ENCODE assay signal across 34 cellular contexts in genomic region chr14:70116278-70116677, GRCh38.
"Had no signal": no experiment of that assay in that cellular context is flagged by ENCODE, and none has a peak within 500 bp of the region (broad histone marks: within the 10 kb centered on the region; RNA-seq: fewer than 3 reads in every experiment).

No MANE protein-coding gene starts in this region.

- H3K9me3 ChIP-seq: adrenal gland, body of pancreas, esophagus squamous epithelium, heart left ventricle had no signal

- H3K36me3 ChIP-seq: adrenal gland, esophagus squamous epithelium, heart left ventricle had no signal

- H3K9me3 Mint-ChIP-seq: activated CD4-positive, alpha-beta memory T cell treated with anti-CD3 and anti-CD28 coated beads for 36 hours; activated CD4-positive, alpha-beta T cell treated with anti-CD3 and anti-CD28 coated beads, Interleukin-2, amount 10 ng/mL, durations not matched to agents 24 days and 14 days; activated naive CD4-positive, alpha-beta T cell treated with anti-CD3 and anti-CD28 coated beads for 36 hours; activated naive CD4-positive, alpha-beta T cell treated with anti-CD3 and anti-CD28 coated beads, Interleukin-2, amount 50 U/mL, for 24 hours; activated naive CD8-positive, alpha-beta T cell treated with anti-CD3 and anti-CD28 coated beads for 36 hours; activated naive CD8-positive, alpha-beta T cell treated with anti-CD3 and anti-CD28 coated beads, Interleukin-2, amount 50 U/mL, for 24 hours; activated T-helper 1 cell treated with anti-CD3 and anti-CD28 coated beads, Interleukin-12 subunit alpha, Interleukin-12 subunit beta, Interleukin-2, Interleukin-4 antibody, amounts not matched to agents 30 ng/mL and 10 ng/mL and 1 ng/mL, durations not matched to agents 14 hours and 24 hours and 36 hours; activated T-helper 2 cell treated with anti-CD3 and anti-CD28 coated beads, Interferon-gamma antibody, Interleukin-2, Interleukin-4, amounts not matched to agents 10 μg/mL and 5 μg/mL and 100 μg/mL, durations not matched to agents 14 hours and 24 hours and 36 hours; effector memory CD8-positive, alpha-beta T cell; T-helper 2 cell treated with Interferon-gamma antibody and Interleukin-4, amounts not matched to agents 5 μg/mL and 100 μg/mL, for 36 hours had no signal

- H3K27me3 ChIP-seq: adrenal gland, body of pancreas had no signal

- H3K4me1 ChIP-seq: adrenal gland, body of pancreas, esophagus squamous epithelium, heart left ventricle had no signal

- H3K27ac Mint-ChIP-seq: activated CD4-positive, alpha-beta memory T cell treated with anti-CD3 and anti-CD28 coated beads for 36 hours; activated CD4-positive, alpha-beta T cell treated with anti-CD3 and anti-CD28 coated beads for 36 hours; activated CD4-positive, alpha-beta T cell treated with anti-CD3 and anti-CD28 coated beads, Interleukin-2, amount 10 ng/mL, durations not matched to agents 24 days and 14 days; activated CD8-positive, alpha-beta memory T cell treated with anti-CD3 and anti-CD28 coated beads, Interleukin-2, amount 10 ng/mL, durations not matched to agents 7 days and 5 days; activated CD8-positive, alpha-beta T cell treated with anti-CD3 and anti-CD28 coated beads, Interleukin-2, amount 10 ng/mL, durations not matched to agents 7 days and 5 days; activated naive CD4-positive, alpha-beta T cell treated with anti-CD3 and anti-CD28 coated beads for 36 hours; activated naive CD4-positive, alpha-beta T cell treated with anti-CD3 and anti-CD28 coated beads, Interleukin-2, amount 50 U/mL, for 24 hours; activated naive CD8-positive, alpha-beta T cell treated with anti-CD3 and anti-CD28 coated beads for 36 hours; activated naive CD8-positive, alpha-beta T cell treated with anti-CD3 and anti-CD28 coated beads, Interleukin-2, amount 50 U/mL, for 24 hours; activated T-helper 1 cell treated with anti-CD3 and anti-CD28 coated beads, Interleukin-12 subunit alpha, Interleukin-12 subunit beta, Interleukin-2, Interleukin-4 antibody, amounts not matched to agents 30 ng/mL and 10 ng/mL and 1 ng/mL, durations not matched to agents 14 hours and 24 hours and 36 hours; activated T-helper 2 cell treated with anti-CD3 and anti-CD28 coated beads, Interferon-gamma antibody, Interleukin-2, Interleukin-4, amounts not matched to agents 10 μg/mL and 5 μg/mL and 100 μg/mL, durations not matched to agents 14 hours and 24 hours and 36 hours; effector memory CD8-positive, alpha-beta T cell; T-helper 17 cell; T-helper 2 cell treated with Interferon-gamma antibody and Interleukin-4, amounts not matched to agents 5 μg/mL and 100 μg/mL, for 36 hours had no signal

- H3K36me3 Mint-ChIP-seq: activated CD4-positive, alpha-beta memory T cell treated with anti-CD3 and anti-CD28 coated beads for 36 hours; activated CD8-positive, alpha-beta memory T cell treated with anti-CD3 and anti-CD28 coated beads, Interleukin-2, amount 10 ng/mL, durations not matched to agents 7 days and 5 days; activated naive CD4-positive, alpha-beta T cell treated with anti-CD3 and anti-CD28 coated beads, Interleukin-2, amount 50 U/mL, for 24 hours; activated naive CD8-positive, alpha-beta T cell treated with anti-CD3 and anti-CD28 coated beads for 36 hours had no signal

- H3K4me1 Mint-ChIP-seq: activated CD4-positive, alpha-beta T cell treated with anti-CD3 and anti-CD28 coated beads for 36 hours; activated CD4-positive, alpha-beta T cell treated with anti-CD3 and anti-CD28 coated beads, Interleukin-2, amount 10 ng/mL, durations not matched to agents 24 days and 14 days; activated CD8-positive, alpha-beta memory T cell treated with anti-CD3 and anti-CD28 coated beads, Interleukin-2, amount 10 ng/mL, durations not matched to agents 7 days and 5 days; activated naive CD4-positive, alpha-beta T cell treated with anti-CD3 and anti-CD28 coated beads, Interleukin-2, amount 50 U/mL, for 24 hours; activated naive CD8-positive, alpha-beta T cell treated with anti-CD3 and anti-CD28 coated beads for 36 hours; activated naive CD8-positive, alpha-beta T cell treated with anti-CD3 and anti-CD28 coated beads, Interleukin-2, amount 50 U/mL, for 24 hours; T-helper 17 cell had no signal

- DNase-seq: activated CD4-positive, alpha-beta memory T cell treated with anti-CD3 and anti-CD28 coated beads for 36 hours; activated CD4-positive, alpha-beta T cell treated with anti-CD3 and anti-CD28 coated beads for 36 hours; activated CD4-positive, alpha-beta T cell treated with anti-CD3 and anti-CD28 coated beads, Interleukin-2, amount 10 ng/mL, durations not matched to agents 24 days and 14 days; activated CD4-positive, CD25-positive, alpha-beta regulatory T cell; activated CD4-positive, CD25-positive, alpha-beta regulatory T cell treated with anti-CD3 and anti-CD28 coated beads, Interleukin-2, amount 50 U/mL, for 72 hours; activated CD8-positive, alpha-beta memory T cell treated with anti-CD3 and anti-CD28 coated beads, Interleukin-2, amount 10 ng/mL, durations not matched to agents 7 days and 5 days; activated CD8-positive, alpha-beta memory T cell treated with anti-CD3 and anti-CD28 coated beads, Interleukin-2, amount 50 U/mL, for 4 hours; activated CD8-positive, alpha-beta T cell treated with anti-CD3 and anti-CD28 coated beads, Interleukin-2, amount 10 ng/mL, durations not matched to agents 7 days and 5 days; activated effector memory CD4-positive, alpha-beta T cell treated with anti-CD3 and anti-CD28 coated beads, Interleukin-2, amount 50 U/mL, for 16 hours; activated naive CD4-positive, alpha-beta T cell treated with anti-CD3 and anti-CD28 coated beads for 36 hours; activated naive CD8-positive, alpha-beta T cell treated with anti-CD3 and anti-CD28 coated beads for 36 hours; activated naive CD8-positive, alpha-beta T cell treated with anti-CD3 and anti-CD28 coated beads, Interleukin-2, amount 50 U/mL, for 24 hours; activated T-cell treated with anti-CD3 and anti-CD28 coated beads, Interleukin-2, amount 50 U/mL, for 1 hour; activated T-cell treated with anti-CD3 and anti-CD28 coated beads, Interleukin-2, amount 50 U/mL, for 48 hours; adrenal gland; amygdala; aorta; body of pancreas; caudate nucleus; cortex of kidney; dermis blood vessel endothelial cell; effector CD4-positive, alpha-beta T cell; effector memory CD8-positive, alpha-beta T cell; erythroblast; esophagus squamous epithelium; foreskin fibroblast; heart left ventricle; T-helper 1 cell; T-helper 17 cell; T1000 had no signal

- H3K27ac ChIP-seq: adrenal gland, body of pancreas, esophagus squamous epithelium, heart left ventricle had no signal

- ATAC-seq: activated CD4-positive, alpha-beta T cell treated with anti-CD3 and anti-CD28 coated beads for 36 hours; activated CD8-positive, alpha-beta memory T cell treated with anti-CD3 and anti-CD28 coated beads, Interleukin-2, amount 10 ng/mL, durations not matched to agents 7 days and 5 days; activated CD8-positive, alpha-beta T cell treated with anti-CD3 and anti-CD28 coated beads, Interleukin-2, amount 10 ng/mL, durations not matched to agents 7 days and 5 days; activated naive CD8-positive, alpha-beta T cell treated with anti-CD3 and anti-CD28 coated beads, Interleukin-2, amount 50 U/mL, for 24 hours; body of pancreas; effector memory CD8-positive, alpha-beta T cell; heart left ventricle; T-helper 17 cell had no signal

- H3K4me3 ChIP-seq: adrenal gland, body of pancreas, esophagus squamous epithelium, heart left ventricle had no signal

- H3K4me3 Mint-ChIP-seq: activated CD4-positive, alpha-beta memory T cell treated with anti-CD3 and anti-CD28 coated beads for 36 hours; activated CD4-positive, alpha-beta T cell treated with anti-CD3 and anti-CD28 coated beads for 36 hours; activated CD4-positive, alpha-beta T cell treated with anti-CD3 and anti-CD28 coated beads, Interleukin-2, amount 10 ng/mL, durations not matched to agents 24 days and 14 days; activated CD8-positive, alpha-beta memory T cell treated with anti-CD3 and anti-CD28 coated beads, Interleukin-2, amount 10 ng/mL, durations not matched to agents 7 days and 5 days; activated CD8-positive, alpha-beta T cell treated with anti-CD3 and anti-CD28 coated beads, Interleukin-2, amount 10 ng/mL, durations not matched to agents 7 days and 5 days; activated naive CD4-positive, alpha-beta T cell treated with anti-CD3 and anti-CD28 coated beads for 36 hours; activated naive CD4-positive, alpha-beta T cell treated with anti-CD3 and anti-CD28 coated beads, Interleukin-2, amount 50 U/mL, for 24 hours; activated naive CD8-positive, alpha-beta T cell treated with anti-CD3 and anti-CD28 coated beads for 36 hours; activated naive CD8-positive, alpha-beta T cell treated with anti-CD3 and anti-CD28 coated beads, Interleukin-2, amount 50 U/mL, for 24 hours; activated T-helper 1 cell treated with anti-CD3 and anti-CD28 coated beads, Interleukin-12 subunit alpha, Interleukin-12 subunit beta, Interleukin-2, Interleukin-4 antibody, amounts not matched to agents 30 ng/mL and 10 ng/mL and 1 ng/mL, durations not matched to agents 14 hours and 24 hours and 36 hours; effector memory CD8-positive, alpha-beta T cell; T-helper 17 cell; T-helper 2 cell treated with Interferon-gamma antibody and Interleukin-4, amounts not matched to agents 5 μg/mL and 100 μg/mL, for 36 hours had no signal
